Comparison of ENCODE assay signal across 14 cellular contexts in the genomic region with DNA sequence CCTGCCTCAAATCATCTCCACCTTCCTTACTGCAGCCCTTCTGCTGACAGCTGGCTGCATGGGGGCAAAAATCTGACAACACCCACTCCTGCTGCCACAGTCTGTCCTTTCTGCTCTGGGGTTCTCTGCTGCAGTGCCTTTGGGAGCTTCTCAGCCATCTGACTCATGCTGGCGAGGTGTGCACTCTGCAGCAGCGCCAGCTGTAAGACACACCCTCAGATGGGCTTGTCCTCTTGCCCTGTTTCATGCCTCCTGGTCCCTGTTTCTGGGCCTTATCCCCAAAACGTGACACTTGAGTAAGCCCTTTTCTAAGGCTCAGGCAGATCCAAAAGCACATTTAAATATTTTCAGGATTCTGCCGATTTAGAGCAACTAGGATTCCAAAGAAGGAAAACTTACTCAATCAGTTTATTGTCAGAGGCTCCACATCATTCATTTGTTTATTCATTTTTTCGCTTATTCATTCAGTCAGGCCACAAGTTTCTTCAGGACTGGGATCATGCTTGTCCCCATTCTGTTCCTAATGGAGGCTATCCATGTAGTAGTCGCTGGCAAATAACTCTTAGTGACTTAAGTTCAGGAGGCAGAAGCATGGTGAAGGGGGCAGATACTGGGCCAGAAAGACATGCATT.
DNase-seq lines count a peak whose midpoint lies in the region; ATAC-seq, FAIRE-seq and TF ChIP-seq lines count a peak whose summit lies in the region.
"Had no signal": no experiment of that assay in that cellular context is flagged by ENCODE, and none has a peak within 500 bp of the region (broad histone marks: within the 10 kb centered on the region; RNA-seq: fewer than 3 reads in every experiment).

No MANE protein-coding gene starts in this region.

- no peak for FAIRE-seq in astrocyte (lab: Jason Lieb, UNC)
- FAIRE-seq: pancreas had no signal

- H3K9ac ChIP-seq in astrocyte (ENCODE audit: low read length) = no peak overlapping the region

- no peak for ATAC-seq in GM19452 (IDR thresholded peaks at IDR 0.05; ENCODE audit: unreplicated experiment)
- ATAC-seq: gastrocnemius medialis, pancreas had no signal

- no peaks in the 10 kb centered on the region for H3K36me3 Mint-ChIP-seq in astrocyte (ENCODE audit: low read depth, unreplicated experiment)

- H3K27ac Mint-ChIP-seq in astrocyte (ENCODE audit: unreplicated experiment) = no peak overlapping the region

- H3K4me3 ChIP-seq in astrocyte (ENCODE audit: insufficient read depth, low read depth, low read length) (no peak overlapping the region), vagina (no peak overlapping the region)
- H3K4me3 ChIP-seq: gastrocnemius medialis, pancreas had no signal

- TF ChIP-seq CTCF in astrocyte (IDR thresholded peaks at IDR 0.05; ENCODE audit: insufficient read depth, low read depth, low read length) (no peak), vagina (IDR thresholded peaks at IDR 0.05) (no peak)

- H3K79me2 ChIP-seq in astrocyte (ENCODE audit: insufficient read depth, low read length) = no peaks in the 10 kb centered on the region

- H3K27me3 ChIP-seq in astrocyte (ENCODE audit: insufficient read depth, low read length) (peaks cover 12% of the 10 kb centered on the region), vagina (no peaks in the 10 kb centered on the region)
- H3K27me3 ChIP-seq: gastrocnemius medialis, pancreas had no signal

- intact Hi-C loops in vagina (cut with DNase I) = no loop called here

- H3K4me1 ChIP-seq in astrocyte (ENCODE audit: insufficient read depth, low read length) (peaks cover 8% of the 10 kb centered on the region), vagina (peaks cover 12% of the 10 kb centered on the region)
- H3K4me1 ChIP-seq: gastrocnemius medialis, pancreas had no signal

- H4K20me1 ChIP-seq in astrocyte (ENCODE audit: insufficient read depth, low read length) = no peaks in the 10 kb centered on the region

- H3K9me3 ChIP-seq in astrocyte (ENCODE audit: insufficient read depth, low read depth, low read length) (no peaks in the 10 kb centered on the region), vagina (no peaks in the 10 kb centered on the region)
- H3K9me3 ChIP-seq: gastrocnemius medialis, pancreas had no signal

- TF ChIP-seq POLR2A in vagina (IDR thresholded peaks at IDR 0.05) = no peak

- DNase-seq in activated effector memory CD4-positive, alpha-beta T cell treated with anti-CD3 and anti-CD28 coated beads, Interleukin-2, amount 50 U/mL, for 16 hours = peak; percentile 45
- no peak for DNase-seq in activated effector memory CD4-positive, alpha-beta T cell treated with Interleukin-2 at 50 U/mL for 16 hours
- DNase-seq in astrocyte (ENCODE audit: low read depth) (peak; percentile 45), islet precursor cell (peak; percentile 44), vagina (ENCODE audit: extremely low spot score in 2 of 2) (peak; percentile 76 to 79), T1000 (lab: John Stamatoyannopoulos, UW) (no peak), T-helper 2 cell (no peak)
- DNase-seq: activated CD4-positive, CD25-positive, alpha-beta regulatory T cell treated with anti-CD3 and anti-CD28 coated beads, Interleukin-2, amount 50 U/mL, for 72 hours; gastrocnemius medialis; NCI-H774; stimulated activated CD4-positive, alpha-beta T cell treated with anti-CD3 and anti-CD28 coated beads, Interleukin-2, amount 100 ng/mL, for 48 hours had no signal

- no peak overlapping the region for H3K4me2 ChIP-seq in astrocyte (ENCODE audit: low read length)

- peaks cover 40% of the 10 kb centered on the region for H3K27me3 Mint-ChIP-seq in astrocyte (ENCODE audit: low read depth, unreplicated experiment)

- peaks cover 6% of the 10 kb centered on the region for H3K9me3 Mint-ChIP-seq in astrocyte (ENCODE audit: unreplicated experiment)

- H3K4me3 Mint-ChIP-seq in astrocyte (ENCODE audit: unreplicated experiment) = no peak overlapping the region

- H3K27ac ChIP-seq in astrocyte (ENCODE audit: low read depth, low read length) (no peak overlapping the region), vagina (peak overlapping the region; percentile 40)
- H3K27ac ChIP-seq: gastrocnemius medialis, HL-60, pancreas had no signal

- H3K36me3 ChIP-seq in astrocyte (ENCODE audit: insufficient read depth, low read length) = no peaks in the 10 kb centered on the region
- H3K36me3 ChIP-seq in vagina = no peaks in the 10 kb centered on the region
- H3K36me3 ChIP-seq: gastrocnemius medialis, pancreas had no signal

- no peak overlapping the region for H2AFZ ChIP-seq in astrocyte (ENCODE audit: low read depth, low read length)

- H3K4me1 Mint-ChIP-seq in astrocyte (ENCODE audit: low read depth, unreplicated experiment) = peaks cover 5% of the 10 kb centered on the region

Comparison
In these comparisons a context has a peak if more than half of its experiments do, and no peak if none do; other contexts are left out.
1. DNase-seq: peak in activated effector memory CD4-positive, alpha-beta T cell treated with anti-CD3 and anti-CD28 coated beads, Interleukin-2, amount 50 U/mL, for 16 hours (single experiment), astrocyte (single experiment), islet precursor cell (single experiment) and vagina (2 of 2); none in activated effector memory CD4-positive, alpha-beta T cell treated with Interleukin-2 at 50 U/mL for 16 hours (single experiment), T1000 (single experiment) and T-helper 2 cell (0 of 5).